8 cellular contexts compared by ENCODE assay signal in the genomic region with DNA sequence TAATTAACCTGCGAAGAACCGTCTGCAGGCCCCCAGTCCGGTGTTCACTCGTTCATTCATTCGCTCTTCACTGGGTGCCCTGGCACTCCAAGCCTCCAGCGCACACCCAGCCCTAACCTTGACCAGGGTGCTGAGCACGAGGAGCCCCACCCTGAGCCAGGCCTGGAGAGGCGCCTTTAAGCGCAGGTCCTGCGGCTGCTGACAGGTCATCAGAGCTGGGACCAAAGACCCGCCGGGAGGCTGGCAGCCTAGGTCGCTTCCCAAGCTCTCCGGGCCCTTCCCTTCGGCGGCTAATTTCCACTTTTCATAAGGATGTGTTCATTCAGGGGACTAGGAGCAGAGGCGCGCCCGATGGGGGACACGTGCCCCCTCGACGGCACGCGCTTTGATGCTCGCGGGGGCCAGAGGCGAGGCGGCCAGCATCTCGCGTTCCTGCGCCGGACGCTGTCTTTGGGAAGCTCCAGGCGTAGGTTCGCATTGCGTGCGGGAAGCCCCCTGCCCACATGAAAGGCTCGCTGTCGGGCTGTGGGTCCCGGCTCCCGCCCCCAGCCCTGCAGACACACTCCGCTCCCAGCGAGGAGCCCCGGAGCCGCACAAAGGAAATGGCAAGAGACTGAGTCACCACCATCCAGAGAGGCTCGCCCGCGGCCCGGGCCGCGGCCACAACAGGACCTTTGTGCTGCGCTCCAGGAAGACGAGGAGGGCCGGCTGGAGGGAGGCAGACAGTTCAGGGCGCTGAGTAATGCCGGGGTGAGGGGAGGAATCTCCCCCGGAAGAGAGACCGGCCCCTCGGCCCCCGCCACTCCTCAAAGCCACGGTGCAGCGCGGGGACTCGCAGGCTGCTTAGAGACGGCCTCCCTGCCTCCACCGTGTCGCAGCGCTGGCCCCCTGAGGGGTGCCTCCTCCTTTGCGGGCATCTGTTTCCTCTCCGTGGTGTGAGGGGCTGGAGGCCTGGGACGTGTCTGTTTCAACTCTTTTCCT.
DNase-seq lines count a peak whose midpoint lies in the region; ATAC-seq lines count a peak whose summit lies in the region.

No MANE protein-coding gene starts in this region.

- ATAC-seq in activated naive CD4-positive, alpha-beta T cell treated with anti-CD3 and anti-CD28 coated beads, Interleukin-2, amount 50 U/mL, for 72 hours: peak; percentile 68 to 77
- ATAC-seq in stimulated activated naive B cell treated with anti-CD40 and anti-IgM and Interleukin-4, amounts not matched to agents 10 μg/mL and 1 μg/mL and 100 μg/mL, for 72 hours (replicated peaks): peak; percentile 11 to 18
- ATAC-seq in GM18868 (IDR thresholded peaks at IDR 0.05; ENCODE audit: unreplicated experiment): no peak

- peaks cover 4% of the 10 kb centered on the region for H3K4me1 ChIP-seq in iPS-15b (ENCODE audit: control insufficient read depth, insufficient read depth, low read length)

- peaks cover 46% of the 10 kb centered on the region for H3K27me3 ChIP-seq in iPS-15b (ENCODE audit: control insufficient read depth, insufficient read depth, low read length)

- H3K9me3 ChIP-seq in iPS-15b (ENCODE audit: control insufficient read depth, insufficient read depth, low read length): no peaks in the 10 kb centered on the region

- H3K4me1 Mint-ChIP-seq in stimulated activated naive B cell treated with anti-CD40 and anti-IgM and Interleukin-4, amounts not matched to agents 10 μg/mL and 1 μg/mL and 100 μg/mL, for 72 hours: peaks cover 68 to 86% of the 10 kb centered on the region in 2 donors

- no peak overlapping the region for H3K27ac Mint-ChIP-seq in activated naive CD4-positive, alpha-beta T cell treated with anti-CD3 and anti-CD28 coated beads, Interleukin-2, amount 50 U/mL, for 72 hours
- H3K27ac Mint-ChIP-seq in stimulated activated naive B cell treated with anti-CD40 and anti-IgM and Interleukin-4, amounts not matched to agents 10 μg/mL and 1 μg/mL and 100 μg/mL, for 72 hours: peak overlapping the region; percentile 39

- H3K27me3 Mint-ChIP-seq in stimulated activated naive B cell treated with anti-CD40 and anti-IgM and Interleukin-4, amounts not matched to agents 10 μg/mL and 1 μg/mL and 100 μg/mL, for 72 hours: no peaks in the 10 kb centered on the region

- no peaks in the 10 kb centered on the region for H3K36me3 ChIP-seq in iPS-15b (ENCODE audit: control insufficient read depth, insufficient read depth, low read length)

- H3K4me3 Mint-ChIP-seq in stimulated activated naive B cell treated with anti-CD40 and anti-IgM and Interleukin-4, amounts not matched to agents 10 μg/mL and 1 μg/mL and 100 μg/mL, for 72 hours: peak overlapping the region; percentile 13 to 52

- H3K36me3 Mint-ChIP-seq in activated naive CD4-positive, alpha-beta T cell treated with anti-CD3 and anti-CD28 coated beads, Interleukin-2, amount 50 U/mL, for 72 hours: no peaks in the 10 kb centered on the region
- H3K36me3 Mint-ChIP-seq in stimulated activated naive B cell treated with anti-CD40 and anti-IgM and Interleukin-4, amounts not matched to agents 10 μg/mL and 1 μg/mL and 100 μg/mL, for 72 hours: no peaks in the 10 kb centered on the region

- no peaks in the 10 kb centered on the region for H3K9me3 Mint-ChIP-seq in activated naive CD4-positive, alpha-beta T cell treated with anti-CD3 and anti-CD28 coated beads, Interleukin-2, amount 50 U/mL, for 72 hours
- H3K9me3 Mint-ChIP-seq in stimulated activated naive B cell treated with anti-CD40 and anti-IgM and Interleukin-4, amounts not matched to agents 10 μg/mL and 1 μg/mL and 100 μg/mL, for 72 hours: no peaks in the 10 kb centered on the region

- peak in 2 of 3 donors; percentile 0 to 4 for DNase-seq in stimulated activated CD4-positive, alpha-beta T cell treated with anti-CD3 and anti-CD28 coated beads, Interleukin-12 subunit alpha, Interleukin-12 subunit beta, amount 100 ng/mL, for 48 hours (ENCODE audit: low read depth in 2 of 3, low spot score in 1 of 3)
- no peak for DNase-seq in stimulated activated CD4-positive, alpha-beta T cell treated with anti-CD3 and anti-CD28 coated beads, Interleukin-4, amount 100 ng/mL, for 24 hours
- peak; percentile 12 to 71 for DNase-seq in activated naive CD4-positive, alpha-beta T cell treated with anti-CD3 and anti-CD28 coated beads, Interleukin-2, amount 50 U/mL, for 72 hours (ENCODE audit: low spot score in 2 of 2)
- no peak for DNase-seq in stimulated activated naive B cell treated with anti-CD40 and anti-IgM and Interleukin-4, amounts not matched to agents 10 μg/mL and 1 μg/mL and 100 μg/mL, for 72 hours
- no peak for DNase-seq in germinal center (ENCODE audit: low spot score)
- no peak for DNase-seq in NCI-H524 (lab: John Stamatoyannopoulos, UW)

- H3K4me3 ChIP-seq in iPS-15b (ENCODE audit: low read depth, low read length): peak overlapping the region; percentile 10

- H3K9ac ChIP-seq in iPS-15b (ENCODE audit: low read depth, low read length): no peak overlapping the region

Comparison
In these comparisons a context has a peak if more than half of its experiments do, and no peak if none do; other contexts are left out.
1. DNase-seq: peak in stimulated activated CD4-positive, alpha-beta T cell treated with anti-CD3 and anti-CD28 coated beads, Interleukin-12 subunit alpha, Interleukin-12 subunit beta, amount 100 ng/mL, for 48 hours (2 of 3) and activated naive CD4-positive, alpha-beta T cell treated with anti-CD3 and anti-CD28 coated beads, Interleukin-2, amount 50 U/mL, for 72 hours (2 of 2); none in stimulated activated CD4-positive, alpha-beta T cell treated with anti-CD3 and anti-CD28 coated beads, Interleukin-4, amount 100 ng/mL, for 24 hours (single experiment), stimulated activated naive B cell treated with anti-CD40 and anti-IgM and Interleukin-4, amounts not matched to agents 10 μg/mL and 1 μg/mL and 100 μg/mL, for 72 hours (single experiment), germinal center (single experiment) and NCI-H524 (0 of 2).